8 cellular contexts compared by ENCODE assay signal in genomic region chr7:31134246-31135188, GRCh38.
DNase-seq lines count a peak whose midpoint lies in the region; ATAC-seq and TF ChIP-seq lines count a peak whose summit lies in the region.

No MANE protein-coding gene starts in this region.

- H4K20me1 ChIP-seq in PC-9 (ENCODE audit: insufficient read depth): no peaks in the 10 kb centered on the region

- ATAC-seq in GM21723 (IDR thresholded peaks at IDR 0.05; ENCODE audit: unreplicated experiment) (peak; percentile 97), Right ventricle myocardium superior (ENCODE audit: poor library complexity) (peak; percentile 98), HG02973 (IDR thresholded peaks at IDR 0.05; ENCODE audit: unreplicated experiment) (no peak)

- no peak overlapping the region for H2AFZ ChIP-seq in PC-9

- intact Hi-C loops in PC-9 (cut with micrococcal nuclease; ENCODE audit: unreplicated experiment): loop anchor here (1.0 to 5.0 kb wide), 5 partner anchors 238 to 1070 kb away; no protein-coding TSS in a partner anchor
- intact Hi-C loops in Right ventricle myocardium superior (cut with DNase I): loop anchor here (5.0 to 10.0 kb wide), 2 partner anchors 498 to 600 kb away; no protein-coding TSS in a partner anchor
- intact Hi-C loops in posterior cingulate gyrus (cut with DNase I): loop anchor here (1.0 to 5.0 kb wide), 3 partner anchors 500 to 1068 kb away; no protein-coding TSS in a partner anchor

- TF ChIP-seq CTCF in PC-9 (conservative IDR thresholded peaks at IDR 0.05): peak; percentile 93

- H3K27ac ChIP-seq in PC-9: no peak overlapping the region

- no peak overlapping the region for H3K4me2 ChIP-seq in PC-9

- H3K27me3 ChIP-seq in PC-9 (ENCODE audit: insufficient read depth, low read depth): peaks cover 44% of the 10 kb centered on the region

- H3K9me2 ChIP-seq in PC-9 (ENCODE audit: insufficient read depth): no peaks in the 10 kb centered on the region

- no TSS peak for BruUV-seq in PC-9 (replicated peaks; lab: Mats Ljungman, UMichigan)

- POLR2A ChIA-PET in PC-9 (lab: Charles Lee; ENCODE audit: unreplicated experiment): no interaction called here

- CTCF ChIA-PET in PC-9 (lab: Charles Lee): interaction anchor here (0.5 to 1.5 kb wide), 15 partner anchors 11 to 1345 kb away, joined by 3 to 16 read pairs (median 6); no protein-coding TSS in a partner anchor

- H3K9me3 ChIP-seq in ES-I3 (ENCODE audit: control insufficient read depth, insufficient read depth, low read length): no peaks in the 10 kb centered on the region
- H3K9me3 ChIP-seq in PC-9 (ENCODE audit: insufficient read depth, low read depth): no peaks in the 10 kb centered on the region

- peak overlapping the region; percentile 28; the same call in 1 of the 2 replicates for H3K9ac ChIP-seq in ES-I3 (ENCODE audit: low read depth, low read length)

- no peaks in the 10 kb centered on the region for H3K4me1 ChIP-seq in ES-I3 (ENCODE audit: insufficient read depth, low read length)
- H3K4me1 ChIP-seq in PC-9 (replicated peaks; ENCODE audit: insufficient read depth): no peaks in the 10 kb centered on the region

- in situ Hi-C loops in KBM-7 (cut with MboI; ENCODE audit: low pct_unique_long_range_greater_than_20kb, low sequenced_read_pairs): no loop called here

- H3K36me3 ChIP-seq in ES-I3 (ENCODE audit: insufficient read depth, low read length) (no peaks in the 10 kb centered on the region), PC-9 (ENCODE audit: low read depth) (no peaks in the 10 kb centered on the region)

- H3F3A ChIP-seq in PC-9 (ENCODE audit: insufficient read depth, low read depth): no peaks in the 10 kb centered on the region

- H3K79me2 ChIP-seq in PC-9 (ENCODE audit: low read depth): no peaks in the 10 kb centered on the region

- peak; percentile 68 for DNase-seq in KBM-7
- DNase-seq in PC-9: peak; percentile 61 to 64
- DNase-seq in activated gamma-delta T cell treated with anti-CD3 and anti-CD28 coated beads, Interleukin-2, amount 50 U/mL, for 16 hours (ENCODE audit: low read depth): peak; percentile 5
- peak; percentile 72 for DNase-seq in Right ventricle myocardium superior
- peak in 9 of 10 donors; percentile 38 to 93 (median 68) for DNase-seq in posterior cingulate gyrus

- H3K4me3 ChIP-seq in PC-9: no peak overlapping the region

Comparison
In these comparisons a context has a peak if more than half of its experiments do, and no peak if none do; other contexts are left out.
1. DNase-seq: peak in every context shown above with its lines; median percentile 72 in Right ventricle myocardium superior; 68 in KBM-7; 68 in posterior cingulate gyrus; 62 in PC-9; 5 in activated gamma-delta T cell treated with anti-CD3 and anti-CD28 coated beads, Interleukin-2, amount 50 U/mL, for 16 hours.